ENCODE assay signal across 1 cellular context in the genomic region with DNA sequence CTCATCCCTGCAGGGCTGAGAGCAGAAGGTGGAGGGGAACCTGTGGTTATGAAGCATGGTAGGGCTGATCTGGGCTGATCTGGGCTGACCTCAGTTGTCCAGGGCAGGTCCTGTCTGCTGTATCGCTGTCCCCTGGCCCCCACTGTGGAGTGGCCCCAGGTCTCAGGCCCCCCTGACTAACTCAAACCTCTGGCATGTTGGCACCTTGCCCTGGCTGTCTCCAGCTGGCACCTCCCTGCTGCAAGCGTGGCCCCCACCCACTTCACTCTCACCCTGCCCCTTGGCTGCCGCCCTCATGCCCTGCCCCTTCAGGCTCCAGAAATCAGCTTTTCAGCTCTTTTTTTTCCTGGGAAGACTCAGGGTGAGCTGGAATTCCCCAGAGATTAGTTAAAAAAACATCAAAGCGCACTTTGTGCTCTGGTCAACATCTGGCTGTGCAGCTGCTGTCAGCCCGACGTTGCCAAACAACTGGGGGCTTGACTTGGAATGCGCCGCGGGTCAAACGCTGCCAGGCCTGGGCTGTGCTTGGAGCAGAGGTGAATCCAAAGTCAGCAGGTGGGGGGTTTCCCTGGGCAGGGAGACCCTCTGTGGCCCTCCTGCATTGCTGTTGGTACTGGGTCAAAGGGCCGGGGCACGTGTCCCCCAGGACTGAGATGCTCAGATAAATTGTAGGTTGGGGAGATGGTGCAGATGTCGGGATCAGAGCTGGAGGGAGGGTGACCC.
A peak's percentile ranks its signal among the peaks of the same experiment; 100 is the strongest.
TF ChIP-seq lines count a peak whose summit lies in the region.

No MANE protein-coding gene starts in this region.

TF ChIP-seq in HepG2, 621 proteins besides CTCF, POLR2A, EP300 and RAD21 (continued from another document and continues in another):
- TF ChIP-seq, protein P1, sequence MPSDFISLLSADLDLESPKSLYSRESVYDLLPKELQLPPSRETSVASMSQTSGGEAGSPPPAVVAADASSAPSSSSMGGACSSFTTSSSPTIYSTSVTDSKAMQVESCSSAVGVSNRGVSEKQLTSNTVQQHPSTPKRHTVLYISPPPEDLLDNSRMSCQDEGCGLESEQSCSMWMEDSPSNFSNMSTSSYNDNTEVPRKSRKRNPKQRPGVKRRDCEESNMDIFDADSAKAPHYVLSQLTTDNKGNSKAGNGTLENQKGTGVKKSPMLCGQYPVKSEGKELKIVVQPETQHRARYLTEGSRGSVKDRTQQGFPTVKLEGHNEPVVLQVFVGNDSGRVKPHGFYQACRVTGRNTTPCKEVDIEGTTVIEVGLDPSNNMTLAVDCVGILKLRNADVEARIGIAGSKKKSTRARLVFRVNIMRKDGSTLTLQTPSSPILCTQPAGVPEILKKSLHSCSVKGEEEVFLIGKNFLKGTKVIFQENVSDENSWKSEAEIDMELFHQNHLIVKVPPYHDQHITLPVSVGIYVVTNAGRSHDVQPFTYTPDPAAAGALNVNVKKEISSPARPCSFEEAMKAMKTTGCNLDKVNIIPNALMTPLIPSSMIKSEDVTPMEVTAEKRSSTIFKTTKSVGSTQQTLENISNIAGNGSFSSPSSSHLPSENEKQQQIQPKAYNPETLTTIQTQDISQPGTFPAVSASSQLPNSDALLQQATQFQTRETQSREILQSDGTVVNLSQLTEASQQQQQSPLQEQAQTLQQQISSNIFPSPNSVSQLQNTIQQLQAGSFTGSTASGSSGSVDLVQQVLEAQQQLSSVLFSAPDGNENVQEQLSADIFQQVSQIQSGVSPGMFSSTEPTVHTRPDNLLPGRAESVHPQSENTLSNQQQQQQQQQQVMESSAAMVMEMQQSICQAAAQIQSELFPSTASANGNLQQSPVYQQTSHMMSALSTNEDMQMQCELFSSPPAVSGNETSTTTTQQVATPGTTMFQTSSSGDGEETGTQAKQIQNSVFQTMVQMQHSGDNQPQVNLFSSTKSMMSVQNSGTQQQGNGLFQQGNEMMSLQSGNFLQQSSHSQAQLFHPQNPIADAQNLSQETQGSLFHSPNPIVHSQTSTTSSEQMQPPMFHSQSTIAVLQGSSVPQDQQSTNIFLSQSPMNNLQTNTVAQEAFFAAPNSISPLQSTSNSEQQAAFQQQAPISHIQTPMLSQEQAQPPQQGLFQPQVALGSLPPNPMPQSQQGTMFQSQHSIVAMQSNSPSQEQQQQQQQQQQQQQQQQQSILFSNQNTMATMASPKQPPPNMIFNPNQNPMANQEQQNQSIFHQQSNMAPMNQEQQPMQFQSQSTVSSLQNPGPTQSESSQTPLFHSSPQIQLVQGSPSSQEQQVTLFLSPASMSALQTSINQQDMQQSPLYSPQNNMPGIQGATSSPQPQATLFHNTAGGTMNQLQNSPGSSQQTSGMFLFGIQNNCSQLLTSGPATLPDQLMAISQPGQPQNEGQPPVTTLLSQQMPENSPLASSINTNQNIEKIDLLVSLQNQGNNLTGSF (CRISPR knock-in tag; IDR thresholded peaks at IDR 0.05) = no peak
- TF ChIP-seq, protein P2, sequence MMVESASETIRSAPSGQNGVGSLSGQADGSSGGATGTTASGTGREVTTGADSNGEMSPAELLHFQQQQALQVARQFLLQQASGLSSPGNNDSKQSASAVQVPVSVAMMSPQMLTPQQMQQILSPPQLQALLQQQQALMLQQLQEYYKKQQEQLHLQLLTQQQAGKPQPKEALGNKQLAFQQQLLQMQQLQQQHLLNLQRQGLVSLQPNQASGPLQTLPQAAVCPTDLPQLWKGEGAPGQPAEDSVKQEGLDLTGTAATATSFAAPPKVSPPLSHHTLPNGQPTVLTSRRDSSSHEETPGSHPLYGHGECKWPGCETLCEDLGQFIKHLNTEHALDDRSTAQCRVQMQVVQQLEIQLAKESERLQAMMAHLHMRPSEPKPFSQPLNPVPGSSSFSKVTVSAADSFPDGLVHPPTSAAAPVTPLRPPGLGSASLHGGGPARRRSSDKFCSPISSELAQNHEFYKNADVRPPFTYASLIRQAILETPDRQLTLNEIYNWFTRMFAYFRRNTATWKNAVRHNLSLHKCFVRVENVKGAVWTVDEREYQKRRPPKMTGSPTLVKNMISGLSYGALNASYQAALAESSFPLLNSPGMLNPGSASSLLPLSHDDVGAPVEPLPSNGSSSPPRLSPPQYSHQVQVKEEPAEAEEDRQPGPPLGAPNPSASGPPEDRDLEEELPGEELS (CRISPR knock-in tag; IDR thresholded peaks at IDR 0.05) = peak; percentile 86
- TF ChIP-seq THYN1 (CRISPR knock-in tag; IDR thresholded peaks at IDR 0.05; ENCODE audit: borderline replicate concordance, low read depth) (no peak), ZFYVE20 (CRISPR knock-in tag; IDR thresholded peaks at IDR 0.05; ENCODE audit: borderline replicate concordance, low read depth) (no peak), PCBP2 (optimal IDR thresholded peaks at IDR 0.05; ENCODE audit: low read depth, low read length, poor library complexity, severe bottlenecking) (no peak), ZNF549 (CRISPR knock-in tag; IDR thresholded peaks at IDR 0.05) (peak; percentile 95; the same call in 1 of the 2 replicates), ZSCAN22 (CRISPR knock-in tag; IDR thresholded peaks at IDR 0.05) (no peak), ZNF615 (CRISPR knock-in tag; IDR thresholded peaks at IDR 0.05; ENCODE audit: borderline replicate concordance) (no peak), ZMYM2 (CRISPR knock-in tag; IDR thresholded peaks at IDR 0.05) (no peak), ZNF160 (CRISPR knock-in tag; IDR thresholded peaks at IDR 0.05) (peak; percentile 55; the same call in 1 of the 2 replicates), THAP11 (CRISPR knock-in tag; IDR thresholded peaks at IDR 0.05) (0 out of 2 replicates have a peak, but pooled peaks have one; percentile 35), SMYD3 (CRISPR knock-in tag; IDR thresholded peaks at IDR 0.05) (no peak), ZSCAN21 (CRISPR knock-in tag; IDR thresholded peaks at IDR 0.05; ENCODE audit: borderline replicate concordance) (no peak), JUNB (CRISPR knock-in tag; IDR thresholded peaks at IDR 0.05; ENCODE audit: borderline replicate concordance) (no peak), ARNTL (CRISPR knock-in tag; IDR thresholded peaks at IDR 0.05) (peak; percentile 59; the same call in 1 of the 2 replicates), CC2D1A (CRISPR knock-in tag; IDR thresholded peaks at IDR 0.05) (no peak), ZNF432 (CRISPR knock-in tag; IDR thresholded peaks at IDR 0.05; ENCODE audit: borderline replicate concordance) (no peak), ZMYM4 (CRISPR knock-in tag; IDR thresholded peaks at IDR 0.05) (peak; percentile 82), MATR3 (CRISPR knock-in tag; IDR thresholded peaks at IDR 0.05) (no peak), PRMT3 (CRISPR knock-in tag; IDR thresholded peaks at IDR 0.05; ENCODE audit: borderline replicate concordance, low read depth) (peak; percentile 40; the same call in 1 of the 2 replicates)
- TF ChIP-seq, protein P3, sequence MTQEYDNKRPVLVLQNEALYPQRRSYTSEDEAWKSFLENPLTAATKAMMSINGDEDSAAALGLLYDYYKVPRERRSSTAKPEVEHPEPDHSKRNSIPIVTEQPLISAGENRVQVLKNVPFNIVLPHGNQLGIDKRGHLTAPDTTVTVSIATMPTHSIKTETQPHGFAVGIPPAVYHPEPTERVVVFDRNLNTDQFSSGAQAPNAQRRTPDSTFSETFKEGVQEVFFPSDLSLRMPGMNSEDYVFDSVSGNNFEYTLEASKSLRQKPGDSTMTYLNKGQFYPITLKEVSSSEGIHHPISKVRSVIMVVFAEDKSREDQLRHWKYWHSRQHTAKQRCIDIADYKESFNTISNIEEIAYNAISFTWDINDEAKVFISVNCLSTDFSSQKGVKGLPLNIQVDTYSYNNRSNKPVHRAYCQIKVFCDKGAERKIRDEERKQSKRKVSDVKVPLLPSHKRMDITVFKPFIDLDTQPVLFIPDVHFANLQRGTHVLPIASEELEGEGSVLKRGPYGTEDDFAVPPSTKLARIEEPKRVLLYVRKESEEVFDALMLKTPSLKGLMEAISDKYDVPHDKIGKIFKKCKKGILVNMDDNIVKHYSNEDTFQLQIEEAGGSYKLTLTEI (CRISPR knock-in tag; conservative IDR thresholded peaks at IDR 0.05) = no peak
- TF ChIP-seq, protein P4, sequence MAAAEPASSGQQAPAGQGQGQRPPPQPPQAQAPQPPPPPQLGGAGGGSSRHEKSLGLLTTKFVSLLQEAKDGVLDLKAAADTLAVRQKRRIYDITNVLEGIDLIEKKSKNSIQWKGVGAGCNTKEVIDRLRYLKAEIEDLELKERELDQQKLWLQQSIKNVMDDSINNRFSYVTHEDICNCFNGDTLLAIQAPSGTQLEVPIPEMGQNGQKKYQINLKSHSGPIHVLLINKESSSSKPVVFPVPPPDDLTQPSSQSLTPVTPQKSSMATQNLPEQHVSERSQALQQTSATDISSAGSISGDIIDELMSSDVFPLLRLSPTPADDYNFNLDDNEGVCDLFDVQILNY (CRISPR knock-in tag; conservative IDR thresholded peaks at IDR 0.05) = no peak
- TF ChIP-seq, protein P5, sequence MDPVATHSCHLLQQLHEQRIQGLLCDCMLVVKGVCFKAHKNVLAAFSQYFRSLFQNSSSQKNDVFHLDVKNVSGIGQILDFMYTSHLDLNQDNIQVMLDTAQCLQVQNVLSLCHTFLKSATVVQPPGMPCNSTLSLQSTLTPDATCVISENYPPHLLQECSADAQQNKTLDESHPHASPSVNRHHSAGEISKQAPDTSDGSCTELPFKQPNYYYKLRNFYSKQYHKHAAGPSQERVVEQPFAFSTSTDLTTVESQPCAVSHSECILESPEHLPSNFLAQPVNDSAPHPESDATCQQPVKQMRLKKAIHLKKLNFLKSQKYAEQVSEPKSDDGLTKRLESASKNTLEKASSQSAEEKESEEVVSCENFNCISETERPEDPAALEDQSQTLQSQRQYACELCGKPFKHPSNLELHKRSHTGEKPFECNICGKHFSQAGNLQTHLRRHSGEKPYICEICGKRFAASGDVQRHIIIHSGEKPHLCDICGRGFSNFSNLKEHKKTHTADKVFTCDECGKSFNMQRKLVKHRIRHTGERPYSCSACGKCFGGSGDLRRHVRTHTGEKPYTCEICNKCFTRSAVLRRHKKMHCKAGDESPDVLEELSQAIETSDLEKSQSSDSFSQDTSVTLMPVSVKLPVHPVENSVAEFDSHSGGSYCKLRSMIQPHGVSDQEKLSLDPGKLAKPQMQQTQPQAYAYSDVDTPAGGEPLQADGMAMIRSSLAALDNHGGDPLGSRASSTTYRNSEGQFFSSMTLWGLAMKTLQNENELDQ (CRISPR knock-in tag; IDR thresholded peaks at IDR 0.05; ENCODE audit: borderline replicate concordance) = no peak
- TF ChIP-seq, protein P6, sequence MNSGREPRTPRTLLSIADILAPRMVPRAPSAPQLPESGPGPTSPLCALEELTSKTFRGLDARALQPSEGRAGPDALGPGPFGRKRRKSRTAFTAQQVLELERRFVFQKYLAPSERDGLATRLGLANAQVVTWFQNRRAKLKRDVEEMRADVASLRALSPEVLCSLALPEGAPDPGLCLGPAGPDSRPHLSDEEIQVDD (CRISPR knock-in tag; IDR thresholded peaks at IDR 0.05; ENCODE audit: borderline replicate concordance) = no peak
- TF ChIP-seq, protein P7, sequence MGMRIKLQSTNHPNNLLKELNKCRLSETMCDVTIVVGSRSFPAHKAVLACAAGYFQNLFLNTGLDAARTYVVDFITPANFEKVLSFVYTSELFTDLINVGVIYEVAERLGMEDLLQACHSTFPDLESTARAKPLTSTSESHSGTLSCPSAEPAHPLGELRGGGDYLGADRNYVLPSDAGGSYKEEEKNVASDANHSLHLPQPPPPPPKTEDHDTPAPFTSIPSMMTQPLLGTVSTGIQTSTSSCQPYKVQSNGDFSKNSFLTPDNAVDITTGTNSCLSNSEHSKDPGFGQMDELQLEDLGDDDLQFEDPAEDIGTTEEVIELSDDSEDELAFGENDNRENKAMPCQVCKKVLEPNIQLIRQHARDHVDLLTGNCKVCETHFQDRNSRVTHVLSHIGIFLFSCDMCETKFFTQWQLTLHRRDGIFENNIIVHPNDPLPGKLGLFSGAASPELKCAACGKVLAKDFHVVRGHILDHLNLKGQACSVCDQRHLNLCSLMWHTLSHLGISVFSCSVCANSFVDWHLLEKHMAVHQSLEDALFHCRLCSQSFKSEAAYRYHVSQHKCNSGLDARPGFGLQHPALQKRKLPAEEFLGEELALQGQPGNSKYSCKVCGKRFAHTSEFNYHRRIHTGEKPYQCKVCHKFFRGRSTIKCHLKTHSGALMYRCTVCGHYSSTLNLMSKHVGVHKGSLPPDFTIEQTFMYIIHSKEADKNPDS (CRISPR knock-in tag; IDR thresholded peaks at IDR 0.05) = no peak
- TF ChIP-seq, protein P8, sequence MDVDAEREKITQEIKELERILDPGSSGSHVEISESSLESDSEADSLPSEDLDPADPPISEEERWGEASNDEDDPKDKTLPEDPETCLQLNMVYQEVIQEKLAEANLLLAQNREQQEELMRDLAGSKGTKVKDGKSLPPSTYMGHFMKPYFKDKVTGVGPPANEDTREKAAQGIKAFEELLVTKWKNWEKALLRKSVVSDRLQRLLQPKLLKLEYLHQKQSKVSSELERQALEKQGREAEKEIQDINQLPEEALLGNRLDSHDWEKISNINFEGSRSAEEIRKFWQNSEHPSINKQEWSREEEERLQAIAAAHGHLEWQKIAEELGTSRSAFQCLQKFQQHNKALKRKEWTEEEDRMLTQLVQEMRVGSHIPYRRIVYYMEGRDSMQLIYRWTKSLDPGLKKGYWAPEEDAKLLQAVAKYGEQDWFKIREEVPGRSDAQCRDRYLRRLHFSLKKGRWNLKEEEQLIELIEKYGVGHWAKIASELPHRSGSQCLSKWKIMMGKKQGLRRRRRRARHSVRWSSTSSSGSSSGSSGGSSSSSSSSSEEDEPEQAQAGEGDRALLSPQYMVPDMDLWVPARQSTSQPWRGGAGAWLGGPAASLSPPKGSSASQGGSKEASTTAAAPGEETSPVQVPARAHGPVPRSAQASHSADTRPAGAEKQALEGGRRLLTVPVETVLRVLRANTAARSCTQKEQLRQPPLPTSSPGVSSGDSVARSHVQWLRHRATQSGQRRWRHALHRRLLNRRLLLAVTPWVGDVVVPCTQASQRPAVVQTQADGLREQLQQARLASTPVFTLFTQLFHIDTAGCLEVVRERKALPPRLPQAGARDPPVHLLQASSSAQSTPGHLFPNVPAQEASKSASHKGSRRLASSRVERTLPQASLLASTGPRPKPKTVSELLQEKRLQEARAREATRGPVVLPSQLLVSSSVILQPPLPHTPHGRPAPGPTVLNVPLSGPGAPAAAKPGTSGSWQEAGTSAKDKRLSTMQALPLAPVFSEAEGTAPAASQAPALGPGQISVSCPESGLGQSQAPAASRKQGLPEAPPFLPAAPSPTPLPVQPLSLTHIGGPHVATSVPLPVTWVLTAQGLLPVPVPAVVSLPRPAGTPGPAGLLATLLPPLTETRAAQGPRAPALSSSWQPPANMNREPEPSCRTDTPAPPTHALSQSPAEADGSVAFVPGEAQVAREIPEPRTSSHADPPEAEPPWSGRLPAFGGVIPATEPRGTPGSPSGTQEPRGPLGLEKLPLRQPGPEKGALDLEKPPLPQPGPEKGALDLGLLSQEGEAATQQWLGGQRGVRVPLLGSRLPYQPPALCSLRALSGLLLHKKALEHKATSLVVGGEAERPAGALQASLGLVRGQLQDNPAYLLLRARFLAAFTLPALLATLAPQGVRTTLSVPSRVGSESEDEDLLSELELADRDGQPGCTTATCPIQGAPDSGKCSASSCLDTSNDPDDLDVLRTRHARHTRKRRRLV (CRISPR knock-in tag; IDR thresholded peaks at IDR 0.05) = no peak; the same call in none of the 2 replicates
- TF ChIP-seq, protein P9, sequence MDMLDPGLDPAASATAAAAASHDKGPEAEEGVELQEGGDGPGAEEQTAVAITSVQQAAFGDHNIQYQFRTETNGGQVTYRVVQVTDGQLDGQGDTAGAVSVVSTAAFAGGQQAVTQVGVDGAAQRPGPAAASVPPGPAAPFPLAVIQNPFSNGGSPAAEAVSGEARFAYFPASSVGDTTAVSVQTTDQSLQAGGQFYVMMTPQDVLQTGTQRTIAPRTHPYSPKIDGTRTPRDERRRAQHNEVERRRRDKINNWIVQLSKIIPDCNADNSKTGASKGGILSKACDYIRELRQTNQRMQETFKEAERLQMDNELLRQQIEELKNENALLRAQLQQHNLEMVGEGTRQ (IDR thresholded peaks at IDR 0.05; ENCODE audit: low read depth, low read length) = no peak
- TF ChIP-seq, protein P9 (CRISPR knock-in tag; IDR thresholded peaks at IDR 0.05; ENCODE audit: borderline replicate concordance) = no peak
